26 cellular contexts compared by ENCODE assay signal in genomic region chr22:29813126-29813525, GRCh38.
"Had no signal": no experiment of that assay in that cellular context is flagged by ENCODE, and none has a peak within 500 bp of the region (broad histone marks: within the 10 kb centered on the region; RNA-seq: fewer than 3 reads in every experiment).

No MANE protein-coding gene starts in this region.

- FAIRE-seq: astrocyte had no signal

- DNase-seq: activated CD4-positive, alpha-beta T cell treated with anti-CD3 and anti-CD28 coated beads for 48 hours; activated CD4-positive, alpha-beta T cell treated with anti-CD3 and anti-CD28 coated beads, Interleukin-2, amount 50 U/mL, for 48 hours; activated CD8-positive, alpha-beta memory T cell treated with anti-CD3 and anti-CD28 coated beads for 24 hours; activated gamma-delta T cell treated with Interleukin-2 at 50 U/mL for 16 hours; activated naive CD4-positive, alpha-beta T cell treated with anti-CD3 and anti-CD28 coated beads, Interleukin-2, amount 50 U/mL, for 16 hours; activated T-cell treated with anti-CD3 and anti-CD28 coated beads, Interleukin-2, amount 50 U/mL, for 24 hours; amniotic stem cell; caudate nucleus; foreskin keratinocyte; heart right ventricle; kidney glomerular epithelial cell; left lung; retina; sigmoid colon; stimulated activated CD4-positive, alpha-beta T cell treated with anti-CD3 and anti-CD28 coated beads, Interleukin-1b, Interleukin-23, amount 100 ng/mL, for 48 hours; stimulated activated CD4-positive, alpha-beta T cell treated with anti-CD3 and anti-CD28 coated beads, Interleukin-4, amount 100 ng/mL, for 4 hours; stimulated activated CD8-positive, alpha-beta memory T cell treated with anti-CD3 and anti-CD28 coated beads, Interleukin-4, amount 100 ng/mL, for 48 hours; stimulated activated naive B cell treated with anti-CD40 and anti-IgM and Interleukin-4, amounts not matched to agents 10 μg/mL and 1 μg/mL and 100 μg/mL, for 72 hours; tibial artery had no signal

- H3K9me3 Mint-ChIP-seq: activated T-cell treated with anti-CD3 and anti-CD28 coated beads, Interleukin-2, amount 50 U/mL, for 24 hours; nephron; stimulated activated naive B cell treated with anti-CD40 and anti-IgM and Interleukin-4, amounts not matched to agents 10 μg/mL and 1 μg/mL and 100 μg/mL, for 72 hours had no signal

- H3K27me3 ChIP-seq: brain microvascular endothelial cell, esophagus muscularis mucosa, foreskin keratinocyte, heart right ventricle, left lung, sigmoid colon, suprapubic skin, tibial artery had no signal

- H3K9me3 ChIP-seq: esophagus muscularis mucosa, heart right ventricle, left lung, sigmoid colon, suprapubic skin, tibial artery had no signal

- H3K27ac Mint-ChIP-seq: nephron had no signal

- H3K27ac ChIP-seq: brain microvascular endothelial cell, esophagus muscularis mucosa, foreskin keratinocyte, heart right ventricle, left lung, sigmoid colon, suprapubic skin, tibial artery had no signal

- H3K4me2 ChIP-seq: smooth muscle cell had no signal

- H3K4me1 Mint-ChIP-seq: nephron had no signal

- H3K27me3 Mint-ChIP-seq: activated T-cell treated with anti-CD3 and anti-CD28 coated beads, Interleukin-2, amount 50 U/mL, for 24 hours; stimulated activated naive B cell treated with anti-CD40 and anti-IgM and Interleukin-4, amounts not matched to agents 10 μg/mL and 1 μg/mL and 100 μg/mL, for 72 hours had no signal

- H3K4me1 ChIP-seq: tibial artery had no signal

- ATAC-seq: foreskin keratinocyte; heart right ventricle; left lung; stimulated activated naive B cell treated with anti-CD40 and anti-IgM and Interleukin-4, amounts not matched to agents 10 μg/mL and 1 μg/mL and 100 μg/mL, for 72 hours had no signal

- H3K4me3 Mint-ChIP-seq: activated T-cell treated with anti-CD3 and anti-CD28 coated beads, Interleukin-2, amount 50 U/mL, for 24 hours; nephron; stimulated activated naive B cell treated with anti-CD40 and anti-IgM and Interleukin-4, amounts not matched to agents 10 μg/mL and 1 μg/mL and 100 μg/mL, for 72 hours had no signal

- H3K4me3 ChIP-seq: esophagus muscularis mucosa, heart right ventricle, left lung, lung, sigmoid colon, smooth muscle cell, suprapubic skin, tibial artery had no signal
